Comparison of ENCODE assay signal across 10 cellular contexts in the genomic region with DNA sequence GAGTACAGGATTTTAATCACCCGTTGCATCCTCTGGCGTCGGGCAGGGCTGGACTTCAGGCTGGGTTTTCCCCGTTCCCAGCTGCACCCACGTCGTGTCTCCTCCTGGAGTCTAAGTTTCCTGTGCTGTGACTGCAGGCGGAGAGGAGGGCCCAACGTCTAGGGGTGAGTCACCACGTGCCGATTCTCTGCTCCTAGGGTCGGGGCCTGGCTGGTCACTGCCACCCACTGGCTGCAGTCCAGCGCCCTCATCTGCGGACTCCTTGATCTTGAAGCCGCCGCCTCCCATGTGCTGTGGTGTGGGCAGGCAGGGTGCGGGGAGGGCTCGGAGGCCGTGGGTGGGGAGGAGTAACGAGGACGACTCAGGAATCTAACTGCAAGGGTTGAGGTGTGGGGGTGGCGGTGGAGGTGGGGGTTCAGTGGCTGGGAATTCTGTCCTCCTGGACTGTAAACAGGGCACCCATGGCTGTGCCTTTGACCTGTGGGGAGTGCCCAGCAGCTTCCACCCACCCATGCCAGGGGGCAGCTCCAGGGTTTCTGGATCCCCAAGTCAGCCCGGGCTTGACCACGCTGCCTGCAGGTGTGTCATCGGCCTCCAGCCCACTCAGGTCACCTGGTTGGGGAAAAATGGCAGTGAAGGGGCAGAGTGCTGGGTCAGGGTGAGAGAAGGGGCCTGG.
DNase-seq lines count a peak whose midpoint lies in the region; ATAC-seq and TF ChIP-seq lines count a peak whose summit lies in the region.
"Had no signal": no experiment of that assay in that cellular context is flagged by ENCODE, and none has a peak within 500 bp of the region (broad histone marks: within the 10 kb centered on the region; RNA-seq: fewer than 3 reads in every experiment).

No MANE protein-coding gene starts in this region.

- peaks cover 7% of the 10 kb centered on the region for H3K27me3 Mint-ChIP-seq in Calu3 (ENCODE audit: unreplicated experiment)
- H3K27me3 Mint-ChIP-seq in activated naive CD4-positive, alpha-beta T cell treated with anti-CD3 and anti-CD28 coated beads for 36 hours (ENCODE audit: low read depth), result peaks cover 8% of the 10 kb centered on the region

- peaks cover 14% of the 10 kb centered on the region for H3K4me1 Mint-ChIP-seq in Calu3 (ENCODE audit: low read depth, unreplicated experiment)
- peaks cover 4% of the 10 kb centered on the region for H3K4me1 Mint-ChIP-seq in activated naive CD4-positive, alpha-beta T cell treated with anti-CD3 and anti-CD28 coated beads for 36 hours (ENCODE audit: low read depth)

- intact Hi-C loops in Calu3 (cut with micrococcal nuclease; ENCODE audit: unreplicated experiment), result no loop called here
- intact Hi-C loops in activated naive CD4-positive, alpha-beta T cell treated with anti-CD3 and anti-CD28 coated beads for 36 hours (cut with micrococcal nuclease), result no loop called here

- H3K4me3 ChIP-seq in Peyer's patch (no peak overlapping the region), fibroblast of pulmonary artery (replicated peaks; ENCODE audit: low read depth, low read length) (no peak overlapping the region), suprapubic skin (no peak overlapping the region)

- H3K36me3 ChIP-seq in Peyer's patch (no peaks in the 10 kb centered on the region), suprapubic skin (no peaks in the 10 kb centered on the region)

- H3K27me3 ChIP-seq in Peyer's patch, result no peaks in the 10 kb centered on the region
- peaks cover 36% of the 10 kb centered on the region for H3K27me3 ChIP-seq in suprapubic skin

- H3K4me1 ChIP-seq in Peyer's patch, result peaks cover 0 to 20% (median 0%) of the 10 kb centered on the region in 4 donors
- peaks cover 34% of the 10 kb centered on the region for H3K4me1 ChIP-seq in suprapubic skin

- DNase-seq in Calu3, result peak; percentile 80
- DNase-seq in Peyer's patch, result peak; percentile 18 to 70 (median 60)
- peak; percentile 84 for DNase-seq in fibroblast of pulmonary artery (ENCODE audit: low read depth)
- DNase-seq in non-pigmented ciliary epithelial cell (ENCODE audit: low read depth), result peak; percentile 58
- DNase-seq in activated naive CD4-positive, alpha-beta T cell treated with anti-CD3 and anti-CD28 coated beads for 36 hours, result no peak
- no peak for DNase-seq in suprapubic skin (ENCODE audit: low spot score in 2 of 2)
- DNase-seq: stimulated activated naive CD8-positive, alpha-beta T cell treated with anti-CD3 and anti-CD28 coated beads, Interleukin-15, Interleukin-2, amounts not matched to agents 100 U/mL and 50 U/mL, for 24 hours had no signal

- H3K27ac ChIP-seq in Peyer's patch (no peak overlapping the region), suprapubic skin (no peak overlapping the region)
- H3K27ac ChIP-seq: KMS-11 had no signal

- TF ChIP-seq POLR2A in Peyer's patch (IDR thresholded peaks at IDR 0.05), result no peak
- TF ChIP-seq POLR2A in suprapubic skin (IDR thresholded peaks at IDR 0.05), result no peak

- peak overlapping the region; percentile 28 for H3K4me3 Mint-ChIP-seq in Calu3 (ENCODE audit: low read depth, unreplicated experiment)
- H3K4me3 Mint-ChIP-seq in activated naive CD4-positive, alpha-beta T cell treated with anti-CD3 and anti-CD28 coated beads for 36 hours, result no peak overlapping the region

- TF ChIP-seq CTCF in Calu3 (IDR thresholded peaks at IDR 0.05; ENCODE audit: unreplicated experiment) (no peak), Peyer's patch (IDR thresholded peaks at IDR 0.05) (no peak), fibroblast of pulmonary artery (IDR thresholded peaks at IDR 0.05; ENCODE audit: low read length, missing control alignments) (no peak), suprapubic skin (IDR thresholded peaks at IDR 0.05) (no peak)

- no peak for TF ChIP-seq EP300 in suprapubic skin (IDR thresholded peaks at IDR 0.05)

- ATAC-seq in GM21515 (IDR thresholded peaks at IDR 0.05; ENCODE audit: unreplicated experiment), result no peak
- no peak for ATAC-seq in GM19035 (IDR thresholded peaks at IDR 0.05; ENCODE audit: unreplicated experiment)
- ATAC-seq: stimulated activated naive CD8-positive, alpha-beta T cell treated with anti-CD3 and anti-CD28 coated beads, Interleukin-15, Interleukin-2, amounts not matched to agents 100 U/mL and 50 U/mL, for 24 hours had no signal

- BruUV-seq in Calu3 (replicated peaks; lab: Mats Ljungman, UMichigan), result no TSS peak

- H3K9me3 ChIP-seq in Peyer's patch, result no peaks in the 10 kb centered on the region
- H3K9me3 ChIP-seq in suprapubic skin, result no peaks in the 10 kb centered on the region

- peaks cover 5% of the 10 kb centered on the region for H3K36me3 Mint-ChIP-seq in Calu3 (ENCODE audit: insufficient read depth, unreplicated experiment)
- H3K36me3 Mint-ChIP-seq in activated naive CD4-positive, alpha-beta T cell treated with anti-CD3 and anti-CD28 coated beads for 36 hours (ENCODE audit: low read depth), result no peaks in the 10 kb centered on the region

- H3K27ac Mint-ChIP-seq in Calu3 (ENCODE audit: unreplicated experiment), result peak overlapping the region; percentile 42
- no peak overlapping the region for H3K27ac Mint-ChIP-seq in activated naive CD4-positive, alpha-beta T cell treated with anti-CD3 and anti-CD28 coated beads for 36 hours

- CTCF ChIA-PET in Calu3 (lab: Charles Lee), result no interaction called here
- CTCF ChIA-PET in activated naive CD4-positive, alpha-beta T cell treated with anti-CD3 and anti-CD28 coated beads for 36 hours (lab: Charles Lee), result no interaction called here

- H3K9me3 Mint-ChIP-seq in Calu3 (ENCODE audit: low read depth, unreplicated experiment), result no peaks in the 10 kb centered on the region
- no peaks in the 10 kb centered on the region for H3K9me3 Mint-ChIP-seq in activated naive CD4-positive, alpha-beta T cell treated with anti-CD3 and anti-CD28 coated beads for 36 hours

- 22% methylated on average over 20 of the region's 24 CpGs for WGBS in suprapubic skin

Comparison
In these comparisons a context has a peak if more than half of its experiments do, and no peak if none do; other contexts are left out.
1. DNase-seq: peak in Calu3 (single experiment), Peyer's patch (3 of 3), fibroblast of pulmonary artery (single experiment) and non-pigmented ciliary epithelial cell (single experiment); none in activated naive CD4-positive, alpha-beta T cell treated with anti-CD3 and anti-CD28 coated beads for 36 hours (single experiment) and suprapubic skin (0 of 2).